9 cellular contexts compared by ENCODE assay signal in genomic region chr18:8912348-8913057, GRCh38.
DNase-seq lines count a peak whose midpoint lies in the region; ATAC-seq, FAIRE-seq and TF ChIP-seq lines count a peak whose summit lies in the region.
"Had no signal": no experiment of that assay in that cellular context is flagged by ENCODE, and none has a peak within 500 bp of the region (broad histone marks: within the 10 kb centered on the region; RNA-seq: fewer than 3 reads in every experiment).

No MANE protein-coding gene starts in this region.

- no peak overlapping the region for H3K4me3 Mint-ChIP-seq in activated naive CD8-positive, alpha-beta T cell treated with anti-CD3 and anti-CD28 coated beads, Interleukin-2, amount 10 ng/mL, durations not matched to agents 7 days and 5 days
- no peak overlapping the region for H3K4me3 Mint-ChIP-seq in osteocyte (ENCODE audit: unreplicated experiment)

- peak; percentile 50 for ATAC-seq in HG03108 (IDR thresholded peaks at IDR 0.05; ENCODE audit: unreplicated experiment)
- no peak for ATAC-seq in activated naive CD8-positive, alpha-beta T cell treated with anti-CD3 and anti-CD28 coated beads, Interleukin-2, amount 10 ng/mL, durations not matched to agents 7 days and 5 days (ENCODE audit: low read depth)

- no peak for DNase-seq in GM18507 (ENCODE audit: extremely low spot score, insufficient read length, low read depth)
- no peak for DNase-seq in activated naive CD8-positive, alpha-beta T cell treated with anti-CD3 and anti-CD28 coated beads, Interleukin-2, amount 10 ng/mL, durations not matched to agents 7 days and 5 days
- peak; percentile 57 for DNase-seq in osteocyte (ENCODE audit: extremely low spot score, unreplicated experiment)
- no peak for DNase-seq in amygdala (lab: John Stamatoyannopoulos, UW)
- no peak for DNase-seq in GM13977 (ENCODE audit: low spot score)
- no peak for DNase-seq in T-helper 9 cell
- no peak for DNase-seq in activated CD4-positive, alpha-beta T cell treated with anti-CD3 and anti-CD28 coated beads, Interleukin-2, amount 50 U/mL, for 48 hours
- DNase-seq: MV-4-11 had no signal

- H3K36me3 Mint-ChIP-seq in activated naive CD8-positive, alpha-beta T cell treated with anti-CD3 and anti-CD28 coated beads, Interleukin-2, amount 10 ng/mL, durations not matched to agents 7 days and 5 days: peaks cover 22% of the 10 kb centered on the region
- H3K36me3 Mint-ChIP-seq in osteocyte (ENCODE audit: unreplicated experiment): peaks cover 3% of the 10 kb centered on the region

- H3K27ac Mint-ChIP-seq in activated naive CD8-positive, alpha-beta T cell treated with anti-CD3 and anti-CD28 coated beads, Interleukin-2, amount 10 ng/mL, durations not matched to agents 7 days and 5 days: peak overlapping the region; percentile 11
- no peak overlapping the region for H3K27ac Mint-ChIP-seq in osteocyte (ENCODE audit: unreplicated experiment)

- peaks cover 21% of the 10 kb centered on the region for H3K9me3 Mint-ChIP-seq in activated naive CD8-positive, alpha-beta T cell treated with anti-CD3 and anti-CD28 coated beads, Interleukin-2, amount 10 ng/mL, durations not matched to agents 7 days and 5 days
- peaks cover 4% of the 10 kb centered on the region for H3K9me3 Mint-ChIP-seq in osteocyte (ENCODE audit: unreplicated experiment)

- peaks cover 18% of the 10 kb centered on the region for H3K4me1 Mint-ChIP-seq in activated naive CD8-positive, alpha-beta T cell treated with anti-CD3 and anti-CD28 coated beads, Interleukin-2, amount 10 ng/mL, durations not matched to agents 7 days and 5 days
- peaks cover 23% of the 10 kb centered on the region for H3K4me1 Mint-ChIP-seq in osteocyte (ENCODE audit: unreplicated experiment)

- POLR2A ChIA-PET in activated naive CD8-positive, alpha-beta T cell treated with anti-CD3 and anti-CD28 coated beads, Interleukin-2, amount 10 ng/mL, durations not matched to agents 7 days and 5 days (lab: Charles Lee): no interaction called here

- FAIRE-seq in GM18507 (lab: Jason Lieb, UNC): peak; percentile 67

- in situ Hi-C loops in GM13977 (cut with MboI; ENCODE audit: low pct_unique_long_range_greater_than_20kb, low sequenced_read_pairs, unreplicated experiment): no loop called here

- TF ChIP-seq CTCF in osteocyte (IDR thresholded peaks at IDR 0.05) (no peak), GM13977 (IDR thresholded peaks at IDR 0.05; ENCODE audit: extremely low read depth, insufficient read depth, missing control alignments) (no peak)

- no peaks in the 10 kb centered on the region for H3K27me3 Mint-ChIP-seq in activated naive CD8-positive, alpha-beta T cell treated with anti-CD3 and anti-CD28 coated beads, Interleukin-2, amount 10 ng/mL, durations not matched to agents 7 days and 5 days
- peaks cover 2% of the 10 kb centered on the region for H3K27me3 Mint-ChIP-seq in osteocyte (ENCODE audit: unreplicated experiment)
